Comparison of ENCODE assay signal across 23 cellular contexts in the genomic region with DNA sequence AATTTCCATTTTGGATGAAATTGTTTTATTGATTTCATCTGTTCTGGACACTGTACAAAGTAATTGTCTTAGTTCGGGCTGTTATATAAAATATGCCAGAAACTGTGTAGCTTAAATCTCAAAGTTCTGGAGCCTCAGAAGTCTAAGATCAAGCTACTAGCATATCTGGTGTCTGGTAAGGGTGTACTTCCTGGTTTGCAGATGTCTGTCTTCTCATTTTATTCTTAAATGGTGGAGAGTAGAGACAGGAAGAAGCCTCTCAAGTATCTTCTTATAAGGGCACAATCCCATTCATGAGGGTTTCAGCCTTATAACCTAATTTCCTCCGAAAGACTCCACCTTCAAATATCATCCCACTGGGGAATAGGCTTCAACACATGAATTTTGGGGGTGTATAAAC. TPM values are rescaled to one million over a fixed set of nuclear protein-coding genes. Genes with fewer than 3 reads are reported as not detected.
DNase-seq lines count a peak whose midpoint lies in the region; ATAC-seq and TF ChIP-seq lines count a peak whose summit lies in the region.
"Had no signal": no experiment of that assay in that cellular context is flagged by ENCODE, and none has a peak within 500 bp of the region (broad histone marks: within the 10 kb centered on the region; RNA-seq: fewer than 3 reads in every experiment).

No MANE protein-coding gene starts in this region.

- TF ChIP-seq CTCF in natural killer cell (IDR thresholded peaks at IDR 0.05), result no peak
- no peak for TF ChIP-seq CTCF in uterus (IDR thresholded peaks at IDR 0.05)

- H3K27ac Mint-ChIP-seq in natural killer cell (peak overlapping the region; percentile 41 to 80), immature natural killer cell (peak overlapping the region in 5 of 6 donors; percentile 31 to 82 (median 49))
- peak overlapping the region in 1 of 2 donors; percentile 75 for H3K27ac Mint-ChIP-seq in natural killer cell treated with Interleukin-12 subunit alpha and Interleukin-12 subunit beta and Interleukin-15 and Interleukin-18, amount 100 ng/mL, for 72 hours
- H3K27ac Mint-ChIP-seq: stimulated activated naive B cell treated with anti-CD40 and anti-IgM and Interleukin-4, amounts not matched to agents 10 μg/mL and 1 μg/mL and 100 μg/mL, for 72 hours had no signal

- no peaks in the 10 kb centered on the region for H3K4me1 ChIP-seq in uterus

- H3K27me3 Mint-ChIP-seq in natural killer cell (ENCODE audit: low read depth in 2 of 2), result no peaks in the 10 kb centered on the region
- no peaks in the 10 kb centered on the region for H3K27me3 Mint-ChIP-seq in natural killer cell treated with Interleukin-12 subunit alpha and Interleukin-12 subunit beta and Interleukin-15 and Interleukin-18, amount 100 ng/mL, for 72 hours
- H3K27me3 Mint-ChIP-seq in immature natural killer cell (ENCODE audit: low read depth in 3 of 3), result peaks cover 0 to 4% (median 3%) of the 10 kb centered on the region in 3 donors
- H3K27me3 Mint-ChIP-seq: activated CD4-positive, alpha-beta T cell treated with anti-CD3 and anti-CD28 coated beads, Interleukin-2, amount 10 ng/mL, durations not matched to agents 24 days and 14 days; activated naive CD4-positive, alpha-beta T cell treated with anti-CD3 and anti-CD28 coated beads, Interleukin-2, amount 10 ng/mL, durations not matched to agents 7 days and 5 days; stimulated activated naive B cell treated with anti-CD40 and anti-IgM and Interleukin-4, amounts not matched to agents 10 μg/mL and 1 μg/mL and 100 μg/mL, for 72 hours had no signal

- ATAC-seq in natural killer cell (peak in 1 of 3 donors; percentile 22), left ventricle myocardium superior (no peak), HG03457 (IDR thresholded peaks at IDR 0.05; ENCODE audit: unreplicated experiment) (no peak)
- ATAC-seq in natural killer cell treated with Interleukin-12 subunit alpha and Interleukin-12 subunit beta and Interleukin-15 and Interleukin-18, amount 100 ng/mL, for 72 hours, result no peak
- ATAC-seq: heart right ventricle; K562; Panc1; stimulated activated naive B cell treated with anti-CD40 and anti-IgM and Interleukin-4, amounts not matched to agents 10 μg/mL and 1 μg/mL and 100 μg/mL, for 72 hours had no signal

- H3K27me3 ChIP-seq in uterus, result no peaks in the 10 kb centered on the region
- H3K27me3 ChIP-seq: heart right ventricle had no signal

- no peaks in the 10 kb centered on the region for H3K36me3 ChIP-seq in uterus

- no peak overlapping the region for H3K27ac ChIP-seq in uterus
- H3K27ac ChIP-seq: C4-2B, epithelial cell of prostate had no signal

- H3K36me3 Mint-ChIP-seq in natural killer cell (peaks cover 8% of the 10 kb centered on the region), immature natural killer cell (peaks cover 5 to 29% (median 23%) of the 10 kb centered on the region in 3 donors)
- H3K36me3 Mint-ChIP-seq in natural killer cell treated with Interleukin-12 subunit alpha and Interleukin-12 subunit beta and Interleukin-15 and Interleukin-18, amount 100 ng/mL, for 72 hours, result peaks cover 12% of the 10 kb centered on the region

- no peaks in the 10 kb centered on the region for H3K9me3 ChIP-seq in uterus

- TF ChIP-seq POLR2A in uterus (IDR thresholded peaks at IDR 0.05), result no peak

- H3K4me3 ChIP-seq in uterus, result no peak overlapping the region
- H3K4me3 ChIP-seq: heart right ventricle, K562, smooth muscle cell had no signal

- no peaks in the 10 kb centered on the region for H3K9me3 Mint-ChIP-seq in natural killer cell
- peaks cover 3% of the 10 kb centered on the region for H3K9me3 Mint-ChIP-seq in natural killer cell treated with Interleukin-12 subunit alpha and Interleukin-12 subunit beta and Interleukin-15 and Interleukin-18, amount 100 ng/mL, for 72 hours
- no peaks in the 10 kb centered on the region for H3K9me3 Mint-ChIP-seq in immature natural killer cell

- peaks cover 21 to 22% of the 10 kb centered on the region in 2 donors for H3K4me1 Mint-ChIP-seq in natural killer cell
- peaks cover 15 to 23% of the 10 kb centered on the region in 2 donors for H3K4me1 Mint-ChIP-seq in natural killer cell treated with Interleukin-12 subunit alpha and Interleukin-12 subunit beta and Interleukin-15 and Interleukin-18, amount 100 ng/mL, for 72 hours (ENCODE audit: low read depth in 2 of 2)
- H3K4me1 Mint-ChIP-seq in immature natural killer cell, result peaks cover 19 to 20% of the 10 kb centered on the region in 2 donors

- DNase-seq in natural killer cell (no peak), NCI-H69 (lab: John Stamatoyannopoulos, UW) (peak; percentile 8), immature natural killer cell (no peak), left ventricle myocardium superior (no peak), uterus (no peak)
- DNase-seq in natural killer cell treated with Interleukin-12 subunit alpha and Interleukin-12 subunit beta and Interleukin-15 and Interleukin-18, amount 100 ng/mL, for 72 hours (ENCODE audit: low spot score), result no peak
- DNase-seq: activated CD4-positive, alpha-beta T cell treated with anti-CD3 and anti-CD28 coated beads, Interleukin-2, amount 10 ng/mL, durations not matched to agents 24 days and 14 days; activated naive CD4-positive, alpha-beta T cell treated with anti-CD3 and anti-CD28 coated beads, Interleukin-2, amount 10 ng/mL, durations not matched to agents 7 days and 5 days; cerebellar nuclear complex; heart right ventricle; mesendoderm; MM.1S; NCI-H1436 treated with DMSO at 0.1 percent for 48 hours; NCI-H2171; NCI-H524; NK-92 treated with Interleukin-12 subunit alpha and Interleukin-12 subunit beta, amount 100 ng/mL, for 24 hours; stimulated activated naive B cell treated with anti-CD40 and anti-IgM and Interleukin-4, amounts not matched to agents 10 μg/mL and 1 μg/mL and 100 μg/mL, for 72 hours had no signal

- intact Hi-C loops in natural killer cell (cut with micrococcal nuclease), result no loop called here
- intact Hi-C loops in left ventricle myocardium superior (cut with micrococcal nuclease), result no loop called here
- intact Hi-C loops in uterus (cut with DNase I; ENCODE audit: low total_unique reads), result no loop called here

- H3K4me3 Mint-ChIP-seq in natural killer cell (no peak overlapping the region), immature natural killer cell (no peak overlapping the region)
- H3K4me3 Mint-ChIP-seq in natural killer cell treated with Interleukin-12 subunit alpha and Interleukin-12 subunit beta and Interleukin-15 and Interleukin-18, amount 100 ng/mL, for 72 hours, result no peak overlapping the region
- H3K4me3 Mint-ChIP-seq: activated CD4-positive, alpha-beta T cell treated with anti-CD3 and anti-CD28 coated beads, Interleukin-2, amount 10 ng/mL, durations not matched to agents 24 days and 14 days; activated naive CD4-positive, alpha-beta T cell treated with anti-CD3 and anti-CD28 coated beads, Interleukin-2, amount 10 ng/mL, durations not matched to agents 7 days and 5 days; stimulated activated naive B cell treated with anti-CD40 and anti-IgM and Interleukin-4, amounts not matched to agents 10 μg/mL and 1 μg/mL and 100 μg/mL, for 72 hours had no signal

RNA-seq across cellular contexts. Expression of gene MON2, which starts 51.3 kb away (rescaled TPM):
- total RNA-seq in natural killer cell (100 to 1,000 TPM in 1 of 3 donors, 10 to 100 TPM in 2; 80.0 to 100 (median 86.7) TPM), left ventricle myocardium superior (17.6 TPM), uterus (100 to 1,000 TPM in 1 of 4 donors, 10 to 100 TPM in 3; 41.2 to 222 (median 70.0) TPM)
- total RNA-seq in natural killer cell treated with Interleukin-12 subunit alpha and Interleukin-12 subunit beta and Interleukin-15 and Interleukin-18, amount 100 ng/mL, for 72 hours, result 10 to 100 TPM; 80.1 to 89.9 TPM
- 10 to 100 TPM in 2 of 3 donors, 1 to 10 TPM in 1; 7.0 to 22.8 (median 13.8) TPM for polyA plus RNA-seq in immature natural killer cell
